ENCODE assay signal across 21 cellular contexts in genomic region chr6:106035655-106036054, GRCh38. TPM values are rescaled to one million over a fixed set of nuclear protein-coding genes. Genes with fewer than 3 reads are reported as not detected.
DNase-seq lines count a peak whose midpoint lies in the region; ATAC-seq, FAIRE-seq and TF ChIP-seq lines count a peak whose summit lies in the region.
"Had no signal": no experiment of that assay in that cellular context is flagged by ENCODE, and none has a peak within 500 bp of the region (broad histone marks: within the 10 kb centered on the region; RNA-seq: fewer than 3 reads in every experiment).

No MANE protein-coding gene starts in this region.

- H2BK15ac ChIP-seq in IMR-90 (ENCODE audit: low read depth, low read length): no peak overlapping the region

- no peak overlapping the region for H2AK5ac ChIP-seq in IMR-90 (ENCODE audit: low read depth, low read length)

- H3K56ac ChIP-seq in IMR-90 (ENCODE audit: extremely low read depth, insufficient read depth, low read length): no peak overlapping the region

- no peak overlapping the region for H3K9ac ChIP-seq in IMR-90 (ENCODE audit: low read depth, low read length)
- no peak overlapping the region for H3K9ac ChIP-seq in endodermal cell (ENCODE audit: extremely low read depth, low read length, poor library complexity, severe bottlenecking)
- H3K9ac ChIP-seq: BLaER1 treated with 17β-estradiol and CSF1 and Interleukin-3, amounts not matched to agents 10 nM and 100 nM had no signal

- H2BK20ac ChIP-seq in IMR-90 (ENCODE audit: low read depth, low read length): no peak overlapping the region

- peaks cover 5% of the 10 kb centered on the region; the same call in 1 of the 2 replicates for H3K9me1 ChIP-seq in IMR-90 (ENCODE audit: insufficient read depth, low read length)

- in situ Hi-C loops in IMR-90 (cut with MboI; ENCODE audit: low sequenced_read_pairs): no loop called here

- intact Hi-C loops in IMR-90 (cut with micrococcal nuclease): loop anchor here (5.0 kb wide), 1 partner anchor 47 kb away; no protein-coding TSS in a partner anchor

- H2AFZ ChIP-seq in IMR-90 (replicated peaks; ENCODE audit: low read length, poor library complexity): no peak overlapping the region

- TF ChIP-seq CTCF in IMR-90 (conservative IDR thresholded peaks at IDR 0.05; ENCODE audit: low read depth, low read length) (no peak), endodermal cell (conservative IDR thresholded peaks at IDR 0.05) (no peak)

- peak; percentile 70 for FAIRE-seq in islet of Langerhans (lab: Jason Lieb, UNC)
- FAIRE-seq: A549, D721Med, G401.6, GM12891, GM19239 had no signal

- H3K4me3 ChIP-seq in IMR-90 (ENCODE audit: insufficient read depth, low read depth, low read length) (no peak overlapping the region), endodermal cell (ENCODE audit: low read length) (peak overlapping the region; percentile 50)
- H3K4me3 ChIP-seq: A549; BLaER1 treated with 17β-estradiol and CSF1 and Interleukin-3, amounts not matched to agents 10 nM and 100 nM had no signal

- no peak overlapping the region for H2AK9ac ChIP-seq in IMR-90 (replicated peaks; ENCODE audit: low read depth, low read length, poor library complexity)

- ATAC-seq in IMR-90 (ENCODE audit: low read depth) (no peak), HG02763 (IDR thresholded peaks at IDR 0.05; ENCODE audit: unreplicated experiment) (no peak)
- ATAC-seq: A549; CD8-positive, alpha-beta T cell had no signal

- H4K8ac ChIP-seq in IMR-90 (ENCODE audit: low read depth in 2 of 2, low read length in 2 of 2): no peak overlapping the region

- WGBS in IMR-90 (ENCODE audit: extremely low coverage in 2 of 2, insufficient read length in 1 of 2), 2 experiments: no CpG with 5 or more reads among the region's 2 CpGs
- WGBS in endodermal cell (ENCODE audit: insufficient coverage in 1 of 2, insufficient read length in 1 of 2), 2 experiments: 100% methylated on average over 2 of the region's 2 CpGs

- peaks cover 61% of the 10 kb centered on the region for H3K36me3 Mint-ChIP-seq in endodermal cell (ENCODE audit: low read depth)

- peaks cover 39% of the 10 kb centered on the region for H3K9me3 Mint-ChIP-seq in endodermal cell

- BruUV-seq in IMR-90 (replicated peaks; lab: Mats Ljungman, UMichigan): no TSS peak

- H3K9me3 ChIP-seq in IMR-90 (ENCODE audit: control insufficient read depth, insufficient read depth, low read length) (peaks cover 4% of the 10 kb centered on the region), endodermal cell (ENCODE audit: control insufficient read depth, low read length) (peaks cover 58% of the 10 kb centered on the region)

- H3K27ac Mint-ChIP-seq in endodermal cell: no peak overlapping the region
- H3K27ac Mint-ChIP-seq: B cell; CD4-positive, alpha-beta T cell; CD8-positive, alpha-beta T cell had no signal

- H4K91ac ChIP-seq in IMR-90 (ENCODE audit: insufficient read depth, low read depth, low read length): no peak overlapping the region

- no peak overlapping the region for H2BK5ac ChIP-seq in IMR-90 (ENCODE audit: low read depth, low read length, poor library complexity, severe bottlenecking)

- H3K4ac ChIP-seq in IMR-90 (ENCODE audit: low read depth, low read length): no peak overlapping the region

- no peak overlapping the region for H3K18ac ChIP-seq in IMR-90 (ENCODE audit: low read depth, low read length)

- H3K27me3 ChIP-seq in IMR-90 (ENCODE audit: control insufficient read depth, insufficient read depth, low read length) (no peaks in the 10 kb centered on the region), endodermal cell (ENCODE audit: control insufficient read depth, insufficient read depth, low read length, poor library complexity, severe bottlenecking) (no peaks in the 10 kb centered on the region)
- H3K27me3 ChIP-seq: BLaER1 treated with 17β-estradiol and CSF1 and Interleukin-3, amounts not matched to agents 10 nM and 100 nM had no signal

- DNase-seq in IMR-90 (no peak), endodermal cell (no peak), OCI-M2 (lab: John Stamatoyannopoulos, UW; ENCODE audit: unreplicated experiment) (no peak)
- DNase-seq: AML-193; Caco-2; Calu3; CD4-positive, alpha-beta T cell; CD8-positive, alpha-beta T cell; DMS79 treated with DMSO at 0.1 percent for 48 hours; GF-D8 had no signal

- H3K27ac ChIP-seq in IMR-90 (ENCODE audit: insufficient read depth, low read length) (no peak overlapping the region), endodermal cell (ENCODE audit: low read depth, low read length) (no peak overlapping the region)
- H3K27ac ChIP-seq: 22Rv1; A549; BLaER1 treated with 17β-estradiol and CSF1 and Interleukin-3, amounts not matched to agents 10 nM and 100 nM; C4-2B had no signal

- POLR2A ChIA-PET in IMR-90 (lab: Charles Lee; ENCODE audit: unreplicated experiment): no interaction called here

- no peak for TF ChIP-seq RAD21 in IMR-90 (IDR thresholded peaks at IDR 0.05; ENCODE audit: low read length)

- no peak overlapping the region for H4K5ac ChIP-seq in IMR-90 (ENCODE audit: low read depth, low read length)

- H3K4me3 Mint-ChIP-seq in endodermal cell: no peak overlapping the region
- H3K4me3 Mint-ChIP-seq: B cell; CD4-positive, alpha-beta T cell; CD8-positive, alpha-beta T cell had no signal

- H3K4me1 ChIP-seq in IMR-90 (ENCODE audit: control insufficient read depth, insufficient read depth, low read length) (no peaks in the 10 kb centered on the region; the same call in 1 of the 2 replicates), endodermal cell (ENCODE audit: control insufficient read depth, insufficient read depth, low read length) (peaks cover 3% of the 10 kb centered on the region)

- no peaks in the 10 kb centered on the region for H3K27me3 Mint-ChIP-seq in endodermal cell (ENCODE audit: insufficient read depth)
- H3K27me3 Mint-ChIP-seq: CD4-positive, alpha-beta T cell had no signal

- H3K36me3 ChIP-seq in IMR-90 (ENCODE audit: control insufficient read depth, insufficient read depth, low read length): no peaks in the 10 kb centered on the region
- peaks cover 69% of the 10 kb centered on the region for H3K36me3 ChIP-seq in endodermal cell (ENCODE audit: control insufficient read depth, insufficient read depth, low read length)

- TF ChIP-seq POLR2A in IMR-90 (IDR thresholded peaks at IDR 0.05; ENCODE audit: low read depth, low read length): no peak

- no peak overlapping the region for H3K23ac ChIP-seq in IMR-90 (ENCODE audit: low read depth, low read length)

- H4K20me1 ChIP-seq in IMR-90 (ENCODE audit: insufficient read depth, low read length): no peaks in the 10 kb centered on the region
- H4K20me1 ChIP-seq: BLaER1 treated with 17β-estradiol and CSF1 and Interleukin-3, amounts not matched to agents 10 nM and 100 nM had no signal

- no peaks in the 10 kb centered on the region; a peak in 1 of 4 replicates for H3K79me1 ChIP-seq in IMR-90 (ENCODE audit: low read depth in 1 of 2, low read length in 2 of 2)

- H3K4me2 ChIP-seq in IMR-90 (ENCODE audit: low read depth, low read length): no peak overlapping the region
- H3K4me2 ChIP-seq: A549; BLaER1 treated with 17β-estradiol and CSF1 and Interleukin-3, amounts not matched to agents 10 nM and 100 nM had no signal

- H2BK120ac ChIP-seq in IMR-90 (ENCODE audit: low read depth, low read length): peak overlapping the region; percentile 32; the same call in 1 of the 2 replicates

- dilution Hi-C loops in IMR-90 (cut with HindIII; ENCODE audit: low sequenced_read_pairs, unreplicated experiment): no loop called here

- no peak overlapping the region for H3K14ac ChIP-seq in IMR-90 (replicated peaks; ENCODE audit: low read depth, low read length)

- CTCF ChIA-PET in IMR-90 (lab: Yijun Ruan, JAX): no interaction called here

- peaks cover 20% of the 10 kb centered on the region for H3K4me1 Mint-ChIP-seq in endodermal cell
- H3K4me1 Mint-ChIP-seq: B cell had no signal

TF ChIP-seq in IMR-90, 13 proteins besides CTCF, POLR2A, EP300 and RAD21:
- TF ChIP-seq SMC3 (IDR thresholded peaks at IDR 0.05; ENCODE audit: low read depth, low read length) (no peak), CHD1 (IDR thresholded peaks at IDR 0.05; ENCODE audit: low read depth, low read length) (no peak), FOS (IDR thresholded peaks at IDR 0.05; ENCODE audit: low read depth, low read length) (no peak), MAZ (IDR thresholded peaks at IDR 0.05; ENCODE audit: borderline replicate concordance, low read depth, low read length) (no peak), MAFK (IDR thresholded peaks at IDR 0.05; ENCODE audit: low read depth, low read length) (no peak), CEBPB (IDR thresholded peaks at IDR 0.05; ENCODE audit: low read depth, low read length) (no peak), MXI1 (IDR thresholded peaks at IDR 0.05; ENCODE audit: borderline replicate concordance, low read depth, low read length) (no peak), RCOR1 (IDR thresholded peaks at IDR 0.05; ENCODE audit: insufficient replicate concordance, low read length) (no peak), NFE2L2 (IDR thresholded peaks at IDR 0.05; ENCODE audit: low read depth, low read length) (no peak), BHLHE40 (IDR thresholded peaks at IDR 0.05; ENCODE audit: low read depth, low read length) (no peak), RFX5 (IDR thresholded peaks at IDR 0.05; ENCODE audit: low read depth, low read length) (no peak)
- TF ChIP-seq, protein P1, sequence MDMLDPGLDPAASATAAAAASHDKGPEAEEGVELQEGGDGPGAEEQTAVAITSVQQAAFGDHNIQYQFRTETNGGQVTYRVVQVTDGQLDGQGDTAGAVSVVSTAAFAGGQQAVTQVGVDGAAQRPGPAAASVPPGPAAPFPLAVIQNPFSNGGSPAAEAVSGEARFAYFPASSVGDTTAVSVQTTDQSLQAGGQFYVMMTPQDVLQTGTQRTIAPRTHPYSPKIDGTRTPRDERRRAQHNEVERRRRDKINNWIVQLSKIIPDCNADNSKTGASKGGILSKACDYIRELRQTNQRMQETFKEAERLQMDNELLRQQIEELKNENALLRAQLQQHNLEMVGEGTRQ (IDR thresholded peaks at IDR 0.05; ENCODE audit: low read depth, low read length): no peak
- TF ChIP-seq, protein P2, sequence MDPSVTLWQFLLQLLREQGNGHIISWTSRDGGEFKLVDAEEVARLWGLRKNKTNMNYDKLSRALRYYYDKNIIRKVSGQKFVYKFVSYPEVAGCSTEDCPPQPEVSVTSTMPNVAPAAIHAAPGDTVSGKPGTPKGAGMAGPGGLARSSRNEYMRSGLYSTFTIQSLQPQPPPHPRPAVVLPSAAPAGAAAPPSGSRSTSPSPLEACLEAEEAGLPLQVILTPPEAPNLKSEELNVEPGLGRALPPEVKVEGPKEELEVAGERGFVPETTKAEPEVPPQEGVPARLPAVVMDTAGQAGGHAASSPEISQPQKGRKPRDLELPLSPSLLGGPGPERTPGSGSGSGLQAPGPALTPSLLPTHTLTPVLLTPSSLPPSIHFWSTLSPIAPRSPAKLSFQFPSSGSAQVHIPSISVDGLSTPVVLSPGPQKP (IDR thresholded peaks at IDR 0.05; ENCODE audit: borderline replicate concordance, low read depth, low read length): no peak

RNA-seq across cellular contexts. Expression of gene PRDM1, which starts 50.5 kb away (rescaled TPM):
- 2.3 and 6.9 TPM in 2 replicates for total RNA-seq in IMR-90 (2012; rRNA removed)
- polyA plus RNA-seq in IMR-90 (2012; rRNA removed): 3.0 and 3.9 TPM in 2 replicates
- 2.5 and 2.9 TPM in 2 replicates for polyA plus RNA-seq in IMR-90 (2012; cell fraction: cytosol; rRNA removed)
- polyA plus RNA-seq in IMR-90 (2012; cell fraction: nucleus; rRNA removed; ENCODE audit: low replicate concordance): 11.9 and 13.5 TPM in 2 replicates
- 10 to 100 TPM; 54.0 to 74.3 TPM for total RNA-seq in endodermal cell
- 6.9 TPM for polyA plus RNA-seq in endodermal cell (2013, experiment 1 of 2)
- polyA plus RNA-seq in endodermal cell (2013, experiment 2 of 2): 8.0 TPM
